ENCODE assay signal across 18 cellular contexts in the genomic region with DNA sequence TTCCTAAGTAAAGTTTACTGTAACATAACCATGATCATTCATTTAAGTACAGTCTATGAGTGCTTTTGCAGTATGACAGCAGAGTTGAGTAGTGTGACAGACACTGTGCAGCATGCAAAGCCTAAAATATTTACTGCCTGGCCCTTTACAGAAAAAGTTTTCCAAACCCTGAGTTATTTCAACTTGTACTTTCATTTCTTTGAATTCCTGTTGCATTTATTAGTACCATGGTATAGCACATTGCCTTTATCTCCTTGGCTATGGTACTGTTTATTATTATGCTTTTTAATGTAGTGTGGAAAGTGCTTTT. TPM values are rescaled to one million over a fixed set of nuclear protein-coding genes. Genes with fewer than 3 reads are reported as not detected.
DNase-seq lines count a peak whose midpoint lies in the region; ATAC-seq and TF ChIP-seq lines count a peak whose summit lies in the region.
"Had no signal": no experiment of that assay in that cellular context is flagged by ENCODE, and none has a peak within 500 bp of the region (broad histone marks: within the 10 kb centered on the region; RNA-seq: fewer than 3 reads in every experiment).

No MANE protein-coding gene starts in this region.

- H3K79me2 ChIP-seq in Karpas-422 (ENCODE audit: low read length) = peaks cover 99% of the 10 kb centered on the region

- no peak overlapping the region for H2AFZ ChIP-seq in Karpas-422 (ENCODE audit: low read length)

- peaks cover 57% of the 10 kb centered on the region for H3K4me1 Mint-ChIP-seq in progenitor cell of endocrine pancreas (ENCODE audit: low read depth)

- no peak overlapping the region for H3K4me3 Mint-ChIP-seq in progenitor cell of endocrine pancreas (ENCODE audit: low read depth)

- no peaks in the 10 kb centered on the region for H3K27me3 ChIP-seq in Karpas-422 (ENCODE audit: low read length)
- no peaks in the 10 kb centered on the region for H3K27me3 ChIP-seq in left ventricle myocardium inferior (ENCODE audit: low read depth)
- H3K27me3 ChIP-seq: BE2C had no signal

- peak overlapping the region; percentile 53 for H3K4me2 ChIP-seq in Karpas-422 (ENCODE audit: low read depth, low read length, poor library complexity, severe bottlenecking)
- H3K4me2 ChIP-seq: SK-N-SH had no signal

- H3K36me3 Mint-ChIP-seq in progenitor cell of endocrine pancreas (ENCODE audit: insufficient read depth) = no peaks in the 10 kb centered on the region

- DNase-seq in Right ventricle myocardium inferior (ENCODE audit: missing footprints) (no peak), cardiac septum (ENCODE audit: low spot score) (no peak), Karpas-422 (no peak), left ventricle myocardium inferior (no peak), progenitor cell of endocrine pancreas (ENCODE audit: low spot score, unreplicated experiment) (no peak), dermis blood vessel endothelial cell (no peak), GM13977 (ENCODE audit: low spot score) (no peak)
- no peak for DNase-seq in stimulated activated CD4-positive, alpha-beta T cell treated with anti-CD3 and anti-CD28 coated beads, Interleukin-15, amount 100 ng/mL, for 24 hours
- DNase-seq: BE2C; CD4-positive, CD25-positive, alpha-beta regulatory T cell; COR-L47; GF-D8; MM.1S; NCI-H1092 treated with DMSO at 0.1 percent for 48 hours; NCI-H1694 treated with DMSO at 0.1 percent for 48 hours; NCI-H2227 treated with DMSO at 0.1 percent for 48 hours; SHP77 treated with DMSO at 0.1 percent for 48 hours; SK-N-SH had no signal

- intact Hi-C loops in Right ventricle myocardium inferior (cut with DNase I) (no loop called here), cardiac septum (cut with DNase I) (no loop called here), left ventricle myocardium inferior (cut with micrococcal nuclease) (loop anchor here (10.0 kb wide), 1 partner anchor 392 kb away; no protein-coding TSS in a partner anchor)

- in situ Hi-C loops in GM13977 (cut with MboI; ENCODE audit: low pct_unique_long_range_greater_than_20kb, low sequenced_read_pairs, unreplicated experiment) = loop anchor here (25.0 kb wide), 1 partner anchor 129 kb away; a partner anchor contains a TSS

- H3K27ac ChIP-seq in Karpas-422 (ENCODE audit: low read length) (peak overlapping the region; percentile 36), left ventricle myocardium inferior (replicated peaks) (peak overlapping the region; percentile 39)

- H4K20me1 ChIP-seq in Karpas-422 (ENCODE audit: insufficient read depth, low read depth, low read length) = peaks cover 21% of the 10 kb centered on the region; the same call in 1 of the 2 replicates

- no peaks in the 10 kb centered on the region for H3K9me2 ChIP-seq in Karpas-422 (replicated peaks; ENCODE audit: insufficient read depth, low read length)
- H3K9me2 ChIP-seq: SK-N-SH had no signal

- H3K9ac ChIP-seq in Karpas-422 (ENCODE audit: low read length) = no peak overlapping the region
- H3K9ac ChIP-seq: SK-N-SH had no signal

- no peaks in the 10 kb centered on the region for H3K36me3 ChIP-seq in Karpas-422 (ENCODE audit: insufficient read depth, low read length)
- H3K36me3 ChIP-seq in left ventricle myocardium inferior = no peaks in the 10 kb centered on the region
- H3K36me3 ChIP-seq: BE2C had no signal

- no peak for TF ChIP-seq CTCF in left ventricle myocardium inferior (IDR thresholded peaks at IDR 0.05; ENCODE audit: borderline replicate concordance)
- no peak for TF ChIP-seq CTCF in progenitor cell of endocrine pancreas (IDR thresholded peaks at IDR 0.05; ENCODE audit: unreplicated experiment)
- TF ChIP-seq CTCF in GM13977 (IDR thresholded peaks at IDR 0.05; ENCODE audit: extremely low read depth, insufficient read depth, missing control alignments) = no peak

- peak; percentile 45 for ATAC-seq in Right ventricle myocardium inferior

- no peaks in the 10 kb centered on the region for H3K27me3 Mint-ChIP-seq in progenitor cell of endocrine pancreas

- H3K27ac Mint-ChIP-seq in progenitor cell of endocrine pancreas = peak overlapping the region; percentile 18
- H3K27ac Mint-ChIP-seq: CD4-positive, CD25-positive, alpha-beta regulatory T cell had no signal

- H3K9me3 Mint-ChIP-seq in progenitor cell of endocrine pancreas (ENCODE audit: low read depth) = no peaks in the 10 kb centered on the region
- H3K9me3 Mint-ChIP-seq: CD4-positive, CD25-positive, alpha-beta regulatory T cell had no signal

- no peaks in the 10 kb centered on the region for H3K9me3 ChIP-seq in Karpas-422 (ENCODE audit: low read length)
- H3K9me3 ChIP-seq in left ventricle myocardium inferior (replicated peaks) = no peaks in the 10 kb centered on the region
- H3K9me3 ChIP-seq: BE2C, SK-N-SH had no signal

- H3K4me1 ChIP-seq in Karpas-422 (ENCODE audit: low read length) (peaks cover 88% of the 10 kb centered on the region), left ventricle myocardium inferior (peaks cover 96% of the 10 kb centered on the region)
- H3K4me1 ChIP-seq: BE2C had no signal

- H3K4me3 ChIP-seq in Karpas-422 (ENCODE audit: low read length) = no peak overlapping the region
- no peak overlapping the region for H3K4me3 ChIP-seq in left ventricle myocardium inferior

RNA-seq across cellular contexts. Expression of a gene that starts 6.2 kb away (rescaled TPM):
- total RNA-seq in Right ventricle myocardium inferior (210 TPM), cardiac septum (253 TPM), left ventricle myocardium inferior (238 TPM), progenitor cell of endocrine pancreas (176 and 182 TPM in 2 replicates), dermis blood vessel endothelial cell (59.9 and 92.9 TPM in 2 replicates)
- total RNA-seq in Karpas-422 (2014; rRNA removed; shearing (Covaris generic); ENCODE audit: low replicate concordance) = 63.0 and 114 TPM in 2 replicates
